ENCODE assay signal across 8 cellular contexts in genomic region chr11:45146072-45147016, GRCh38. TPM values are rescaled to one million over a fixed set of nuclear protein-coding genes. Genes with fewer than 3 reads are reported as not detected.
DNase-seq lines count a peak whose midpoint lies in the region; ATAC-seq lines count a peak whose summit lies in the region.

TSS of gene PRDM11 (plus strand) at chr11:45146639. CDS start at chr11:45181767, 35,128 bp downstream.

- H2BK12ac ChIP-seq in mesenchymal stem cell (ENCODE audit: low read length in 2 of 2): peak within 1 kb of the TSS; percentile 5 to 74

- no peaks in the 10 kb centered on the region for H3K4me1 ChIP-seq in endocrine pancreas (ENCODE audit: control insufficient read depth, insufficient read depth, low read length)
- peaks cover 12% of the 10 kb centered on the region for H3K4me1 ChIP-seq in mesenchymal stem cell (ENCODE audit: control insufficient read depth, insufficient read depth, low read depth, low read length)

- H3K79me1 ChIP-seq in mesenchymal stem cell (replicated peaks; ENCODE audit: low read length, poor library complexity, severe bottlenecking): peaks cover 29% of the 10 kb centered on the region

- peak within 1 kb of the TSS; percentile 16 for H2AFZ ChIP-seq in mesenchymal stem cell (ENCODE audit: low read depth, low read length)

- peak within 1 kb of the TSS; percentile 92 for H2BK120ac ChIP-seq in mesenchymal stem cell (ENCODE audit: low read depth, low read length)

- H4K8ac ChIP-seq in mesenchymal stem cell (ENCODE audit: low read length): peak within 1 kb of the TSS; percentile 47

- H3K27me3 ChIP-seq in endocrine pancreas (ENCODE audit: control insufficient read depth, insufficient read depth, low read length) (no peaks in the 10 kb centered on the region), mesenchymal stem cell (ENCODE audit: control insufficient read depth in 1 of 2, insufficient read depth in 1 of 2, low read length in 2 of 2) (peaks cover 16 to 43% of the 10 kb centered on the region in 2 experiments)

- under 1% methylated on average over 58 of the region's 93 CpGs for WGBS in mesenchymal stem cell

- H3K9me3 ChIP-seq in endocrine pancreas (ENCODE audit: control insufficient read depth, low read length) (no peaks in the 10 kb centered on the region), mesenchymal stem cell (ENCODE audit: control insufficient read depth, low read length) (no peaks in the 10 kb centered on the region)

- H3K4me2 ChIP-seq in mesenchymal stem cell (ENCODE audit: low read length, poor library complexity, severe bottlenecking): peak within 1 kb of the TSS; percentile 91

- H3K9ac ChIP-seq in endocrine pancreas (ENCODE audit: control insufficient read depth, insufficient read depth, low read length): peak within 1 kb of the TSS; percentile 66
- peak within 1 kb of the TSS; percentile 96 for H3K9ac ChIP-seq in mesenchymal stem cell (ENCODE audit: low read length)

- H3K4ac ChIP-seq in mesenchymal stem cell (ENCODE audit: low read depth in 1 of 2, low read length in 2 of 2): peak within 1 kb of the TSS; percentile 80 to 83

- peak; percentile 24 for ATAC-seq in HG02763 (IDR thresholded peaks at IDR 0.05; ENCODE audit: unreplicated experiment)

- H2BK15ac ChIP-seq in mesenchymal stem cell (ENCODE audit: low read depth, poor library complexity, severe bottlenecking): peak within 1 kb of the TSS; percentile 91

- H3K23ac ChIP-seq in mesenchymal stem cell (ENCODE audit: low read length in 2 of 2): no peak within 1 kb of the TSS

- peak within 1 kb of the TSS in 1 of 2 experiments; percentile 57 for H3K14ac ChIP-seq in mesenchymal stem cell (ENCODE audit: low read length in 2 of 2)

- H3K36me3 ChIP-seq in endocrine pancreas (ENCODE audit: control insufficient read depth, insufficient read depth, low read length): no peaks in the 10 kb centered on the region
- H3K36me3 ChIP-seq in mesenchymal stem cell (ENCODE audit: control insufficient read depth in 1 of 2, insufficient read depth in 2 of 2, low read depth in 1 of 2, low read length in 2 of 2): no peaks in the 10 kb centered on the region

- H3K27ac ChIP-seq in mesenchymal stem cell (ENCODE audit: low read length, poor library complexity, severe bottlenecking): peak within 1 kb of the TSS; percentile 88

- H3K18ac ChIP-seq in mesenchymal stem cell (ENCODE audit: low read depth in 1 of 2, low read length in 2 of 2): peak within 1 kb of the TSS; percentile 88 to 91

- H2BK5ac ChIP-seq in mesenchymal stem cell (ENCODE audit: low read depth, low read length, poor library complexity, severe bottlenecking): peak within 1 kb of the TSS; percentile 94

- H3K4me3 ChIP-seq in endocrine pancreas (ENCODE audit: control insufficient read depth, insufficient read depth, low read length): peak within 1 kb of the TSS; percentile 71
- H3K4me3 ChIP-seq in mesenchymal stem cell (ENCODE audit: insufficient read depth in 1 of 2, low read depth in 1 of 2, low read length in 2 of 2): peak within 1 kb of the TSS; percentile 74 to 84

- peak; percentile 10 to 17 for DNase-seq in stimulated activated CD4-positive, alpha-beta T cell treated with anti-CD3 and anti-CD28 coated beads, Interleukin-12 subunit alpha, Interleukin-12 subunit beta, amount 100 ng/mL, for 24 hours (ENCODE audit: low read depth in 2 of 2)
- no peak for DNase-seq in stimulated activated CD4-positive, alpha-beta T cell treated with anti-CD3 and anti-CD28 coated beads, Interleukin-1b, Interleukin-23, amount 100 ng/mL, for 48 hours
- peak; percentile 64 for DNase-seq in NCI-H1105 treated with DMSO at 0.1 percent for 48 hours (lab: John Stamatoyannopoulos, UW)
- DNase-seq in activated CD4-positive, alpha-beta T cell treated with anti-CD3 and anti-CD28 coated beads, Interleukin-2, amount 50 U/mL, for 1 hour: peak; percentile 48
- peak; percentile 85 for DNase-seq in mesenchymal stem cell
- DNase-seq in stimulated activated CD8-positive, alpha-beta memory T cell treated with anti-CD3 and anti-CD28 coated beads, Interleukin-4, amount 100 ng/mL, for 24 hours (ENCODE audit: low read depth): peak; percentile 47

- peak within 1 kb of the TSS; percentile 42 for H2AK5ac ChIP-seq in mesenchymal stem cell (ENCODE audit: low read length, severe bottlenecking)

- H4K91ac ChIP-seq in mesenchymal stem cell (ENCODE audit: low read length): peak within 1 kb of the TSS; percentile 54

RNA-seq across cellular contexts. Expression of gene PRDM11, which starts in this region (rescaled TPM):
- polyA plus RNA-seq in mesenchymal stem cell (2013, experiment 1 of 2): 4.6 TPM
- 5.2 TPM for polyA plus RNA-seq in mesenchymal stem cell (2013, experiment 2 of 2)
